In genomic region chr5:133508845-133509741, GRCh38 we compare ENCODE assay signal across 1 cellular context.
TF ChIP-seq lines count a peak whose summit lies in the region.

No MANE protein-coding gene starts in this region.

TF ChIP-seq in GM23338, 12 proteins besides CTCF, POLR2A, EP300 and RAD21 (continued from another document):
- TF ChIP-seq ZNF462 (CRISPR knock-in tag; IDR thresholded peaks at IDR 0.05) (no peak), EZH2 (IDR thresholded peaks at IDR 0.05; ENCODE audit: low read depth, unreplicated experiment) (no peak)
